16 cellular contexts compared by ENCODE assay signal in the genomic region with DNA sequence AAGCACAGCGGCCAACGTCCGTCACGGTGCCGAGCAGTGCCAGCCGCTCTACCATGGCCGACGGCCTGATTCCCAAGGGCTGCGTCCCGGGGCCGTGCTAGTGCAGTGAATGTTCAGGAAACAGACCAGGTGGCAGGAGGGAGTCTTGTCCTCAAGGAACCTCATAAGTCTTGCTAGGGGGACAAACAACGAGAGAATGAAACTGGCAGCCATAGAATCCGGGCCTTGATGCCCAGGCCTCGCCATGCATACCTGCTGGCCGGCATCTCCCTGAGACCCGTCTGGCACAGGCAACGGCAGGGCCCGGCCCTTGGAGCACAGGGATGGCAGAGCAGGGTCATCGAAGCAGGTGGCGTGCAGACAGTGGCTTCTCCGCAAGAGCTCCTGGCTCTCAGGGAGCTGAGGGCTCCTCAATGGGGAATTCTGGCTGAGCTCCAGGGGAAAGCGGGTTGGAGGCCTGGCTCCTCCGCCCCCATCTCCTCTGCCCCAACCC. TPM values are rescaled to one million over a fixed set of nuclear protein-coding genes. Genes with fewer than 3 reads are reported as not detected.
DNase-seq lines count a peak whose midpoint lies in the region; ATAC-seq lines count a peak whose summit lies in the region.
"Had no signal": no experiment of that assay in that cellular context is flagged by ENCODE, and none has a peak within 500 bp of the region (broad histone marks: within the 10 kb centered on the region; RNA-seq: fewer than 3 reads in every experiment).

No MANE protein-coding gene starts in this region.

- H3K79me1 ChIP-seq in neuronal stem cell (ENCODE audit: low read depth, low read length): peaks cover 28% of the 10 kb centered on the region

- H4K8ac ChIP-seq in neuronal stem cell (ENCODE audit: low read depth, low read length): no peak overlapping the region

- peak overlapping the region; percentile 76 for H3K23ac ChIP-seq in neuronal stem cell (ENCODE audit: low read depth, low read length, poor library complexity)

- peak overlapping the region in 1 of 11 experiments; percentile 5; a peak in 1 of 22 replicates for H3K9ac ChIP-seq in BLaER1 treated with 17β-estradiol and CSF1 and Interleukin-3, amounts not matched to agents 10 nM and 100 nM
- no peak overlapping the region for H3K9ac ChIP-seq in neuronal stem cell (ENCODE audit: low read depth, low read length, poor library complexity)

- H3K4me1 ChIP-seq in BLaER1 treated with 17β-estradiol and CSF1 and Interleukin-3, amounts not matched to agents 10 nM and 100 nM: peaks cover 46 to 68% (median 57%) of the 10 kb centered on the region in 10 experiments
- H3K4me1 ChIP-seq in neuronal stem cell (ENCODE audit: control insufficient read depth in 2 of 2, insufficient read depth in 1 of 2, low read depth in 1 of 2, low read length in 2 of 2): peaks cover 12 to 21% of the 10 kb centered on the region in 2 donors
- H3K4me1 ChIP-seq: Caco-2, foreskin keratinocyte had no signal

- no peak for ATAC-seq in HG02588 (IDR thresholded peaks at IDR 0.05; ENCODE audit: unreplicated experiment)
- ATAC-seq: foreskin keratinocyte, left cardiac atrium had no signal

- H3K14ac ChIP-seq in neuronal stem cell (ENCODE audit: low read length): peak overlapping the region; percentile 78

- peak overlapping the region; percentile 31 for H2BK15ac ChIP-seq in neuronal stem cell (ENCODE audit: low read length)

- H2BK120ac ChIP-seq in neuronal stem cell (ENCODE audit: low read depth, low read length): no peak overlapping the region

- H2AK5ac ChIP-seq in neuronal stem cell (ENCODE audit: low read depth, low read length): peak overlapping the region; percentile 72

- no peak overlapping the region for H3K27ac ChIP-seq in BLaER1 treated with 17β-estradiol and CSF1 and Interleukin-3, amounts not matched to agents 10 nM and 100 nM
- no peak overlapping the region for H3K27ac ChIP-seq in neuronal stem cell (replicated peaks; ENCODE audit: low read length)
- H3K27ac ChIP-seq: foreskin keratinocyte, SK-N-MC had no signal

- peaks cover 7 to 18% (median 15%) of the 10 kb centered on the region in 11 experiments; a peak in 19 of 22 replicates for H3K9me3 ChIP-seq in BLaER1 treated with 17β-estradiol and CSF1 and Interleukin-3, amounts not matched to agents 10 nM and 100 nM (replicated peaks in 1 of 11)
- peaks cover 3 to 4% of the 10 kb centered on the region in 2 donors for H3K9me3 ChIP-seq in neuronal stem cell (replicated peaks in 1 of 2; ENCODE audit: control insufficient read depth in 2 of 2, insufficient read depth in 1 of 2, low read depth in 1 of 2, low read length in 2 of 2)
- H3K9me3 ChIP-seq: Caco-2 had no signal

- no CpG with 5 or more reads among the region's 23 CpGs for WGBS in neuronal stem cell (ENCODE audit: extremely low coverage in 2 of 2, insufficient read length in 2 of 2, insufficient replicate concordance in 1 of 2), 2 donors

- no peak overlapping the region for H4K91ac ChIP-seq in neuronal stem cell (ENCODE audit: low read depth, low read length, poor library complexity)

- H3K4me3 ChIP-seq in BLaER1 treated with 17β-estradiol and CSF1 and Interleukin-3, amounts not matched to agents 10 nM and 100 nM: no peak overlapping the region
- H3K4me3 ChIP-seq in neuronal stem cell (ENCODE audit: low read length in 2 of 2): peak overlapping the region in 1 of 2 donors; percentile 47
- H3K4me3 ChIP-seq: SK-N-MC had no signal

- peak overlapping the region; percentile 29 for H2BK5ac ChIP-seq in neuronal stem cell (ENCODE audit: low read length)

- peaks cover 17 to 93% (median 72%) of the 10 kb centered on the region in 11 experiments; a peak in 21 of 22 replicates for H4K20me1 ChIP-seq in BLaER1 treated with 17β-estradiol and CSF1 and Interleukin-3, amounts not matched to agents 10 nM and 100 nM

- H3K4me2 ChIP-seq in BLaER1 treated with 17β-estradiol and CSF1 and Interleukin-3, amounts not matched to agents 10 nM and 100 nM: peak overlapping the region; percentile 73 to 93 (median 86)
- H3K4me2 ChIP-seq in neuronal stem cell (ENCODE audit: insufficient read depth, low read length, poor library complexity, severe bottlenecking): no peak overlapping the region

- DNase-seq in NCI-H1092 (lab: John Stamatoyannopoulos, UW) (peak; percentile 9), SHP77 (lab: John Stamatoyannopoulos, UW) (peak; percentile 88), neuronal stem cell (ENCODE audit: low spot score) (no peak), cerebellar nuclear complex (lab: John Stamatoyannopoulos, UW) (no peak), NCI-H2227 (lab: John Stamatoyannopoulos, UW; ENCODE audit: unreplicated experiment) (no peak), NCI-H1436 treated with DMSO at 0.1 percent for 48 hours (lab: John Stamatoyannopoulos, UW) (no peak)
- DNase-seq: activated CD4-positive, CD25-positive, alpha-beta regulatory T cell treated with anti-CD3 and anti-CD28 coated beads, Interleukin-2, amount 50 U/mL, for 72 hours; activated gamma-delta T cell treated with Interleukin-2 at 50 U/mL for 16 hours; Caco-2; foreskin keratinocyte; left cardiac atrium; stimulated activated CD4-positive, alpha-beta T cell treated with anti-CD3 and anti-CD28 coated beads, Interleukin-2, amount 100 ng/mL, for 48 hours; T-helper 9 cell had no signal

- H3K4ac ChIP-seq in neuronal stem cell (ENCODE audit: low read length): peak overlapping the region; percentile 42

- no peak overlapping the region for H2AFZ ChIP-seq in neuronal stem cell (ENCODE audit: low read length)

- peaks cover 0 to 94% (median 0%) of the 10 kb centered on the region in 11 experiments; a peak in 9 of 22 replicates for H3K27me3 ChIP-seq in BLaER1 treated with 17β-estradiol and CSF1 and Interleukin-3, amounts not matched to agents 10 nM and 100 nM
- H3K27me3 ChIP-seq in neuronal stem cell (ENCODE audit: control insufficient read depth in 3 of 3, insufficient read depth in 3 of 3, low read depth in 1 of 3, low read length in 3 of 3): no peaks in the 10 kb centered on the region
- H3K27me3 ChIP-seq: foreskin keratinocyte had no signal

- H2BK12ac ChIP-seq in neuronal stem cell (ENCODE audit: low read length): no peak overlapping the region

- peak overlapping the region; percentile 68 for H3K18ac ChIP-seq in neuronal stem cell (ENCODE audit: low read length)

- peaks cover 0 to 7% (median 0%) of the 10 kb centered on the region in 11 experiments; a peak in 4 of 22 replicates for H3K36me3 ChIP-seq in BLaER1 treated with 17β-estradiol and CSF1 and Interleukin-3, amounts not matched to agents 10 nM and 100 nM
- peaks cover 5 to 28% of the 10 kb centered on the region in 2 donors for H3K36me3 ChIP-seq in neuronal stem cell (replicated peaks in 1 of 2; ENCODE audit: control insufficient read depth in 2 of 2, insufficient read depth in 2 of 2, low read length in 2 of 2)

RNA-seq across cellular contexts. Expression of gene DIP2C, which starts 58.8 kb away (rescaled TPM):
- polyA plus RNA-seq in neuronal stem cell (2013, experiment 1 of 2): 8.1 TPM
- polyA plus RNA-seq in neuronal stem cell (2013, experiment 2 of 2): 8.4 TPM

Comparison
In these comparisons a context has a peak if more than half of its experiments do, and no peak if none do; other contexts are left out.
1. DNase-seq: peak in NCI-H1092 (single experiment) and SHP77 (2 of 2); none in neuronal stem cell (single experiment), cerebellar nuclear complex (0 of 2), NCI-H2227 (single experiment) and NCI-H1436 treated with DMSO at 0.1 percent for 48 hours (single experiment).